8 cellular contexts compared by ENCODE assay signal in genomic region chr14:73662439-73663056, GRCh38. TPM values are rescaled to one million over a fixed set of nuclear protein-coding genes. Genes with fewer than 3 reads are reported as not detected.
DNase-seq lines count a peak whose midpoint lies in the region; ATAC-seq, FAIRE-seq and TF ChIP-seq lines count a peak whose summit lies in the region.

No MANE protein-coding gene starts in this region.

- H3K4me3 ChIP-seq in A549 (no peak overlapping the region), hepatocyte (no peak overlapping the region)

- H4K20me1 ChIP-seq in hepatocyte (ENCODE audit: insufficient read depth, poor library complexity, severe bottlenecking), result no peaks in the 10 kb centered on the region

- peaks cover 26% of the 10 kb centered on the region for H3K4me1 Mint-ChIP-seq in HFFc6 (ENCODE audit: low read depth)

- H3K9me3 ChIP-seq in A549, result no peaks in the 10 kb centered on the region
- no peaks in the 10 kb centered on the region for H3K9me3 ChIP-seq in hepatocyte (ENCODE audit: low read depth)

- no peak overlapping the region for H2AFZ ChIP-seq in hepatocyte

- no peak for TF ChIP-seq POLR2A in A549 (IDR thresholded peaks at IDR 0.05; ENCODE audit: low read length)

- peak; percentile 95 for FAIRE-seq in A549 (lab: Jason Lieb, UNC)

- no peak for TF ChIP-seq EP300 in A549 (IDR thresholded peaks at IDR 0.05)

- no peaks in the 10 kb centered on the region for H3K36me3 ChIP-seq in hepatocyte (replicated peaks; ENCODE audit: insufficient read depth, low read depth)

- H3K27me3 Mint-ChIP-seq in HFFc6 (ENCODE audit: insufficient read depth), result no peaks in the 10 kb centered on the region

- H3K27ac ChIP-seq in A549, result peak overlapping the region; percentile 55 to 69; a peak in 4 of 6 replicates
- H3K27ac ChIP-seq in hepatocyte, result no peak overlapping the region

- TF ChIP-seq CTCF in A549 (IDR thresholded peaks at IDR 0.05) (peak; percentile 52), HFFc6 (IDR thresholded peaks at IDR 0.05) (peak; percentile 75), hepatocyte (IDR thresholded peaks at IDR 0.05; ENCODE audit: poor library complexity) (peak; percentile 22)

- ATAC-seq in A549 (peak; percentile 100), HG02610 (IDR thresholded peaks at IDR 0.05; ENCODE audit: unreplicated experiment) (no peak)

- no peaks in the 10 kb centered on the region for H3K79me2 ChIP-seq in hepatocyte

- no peaks in the 10 kb centered on the region for H3K9me2 ChIP-seq in hepatocyte (replicated peaks; ENCODE audit: insufficient read depth)

- H3K9me3 Mint-ChIP-seq in HFFc6, result no peaks in the 10 kb centered on the region

- CTCF ChIA-PET in A549 (lab: Yijun Ruan, JAX), result interaction anchor here (0.7 to 4.1 kb wide), 13 partner anchors 9 to 378 kb away, joined by 3 to 23 read pairs (median 5); partner anchors contain the start of gene DNAL1

- H3K27ac Mint-ChIP-seq in HFFc6, result peak overlapping the region; percentile 85

- TF ChIP-seq RAD21 in A549 (conservative IDR thresholded peaks at IDR 0.05 in 1 of 2, IDR thresholded peaks at IDR 0.05 in 1 of 2), result peak; percentile 47 to 49

- H3K4me2 ChIP-seq in A549, result peak overlapping the region; percentile 51
- H3K4me2 ChIP-seq in hepatocyte, result no peak overlapping the region

- H3K36me3 Mint-ChIP-seq in HFFc6 (ENCODE audit: low read depth), result no peaks in the 10 kb centered on the region; the same call in 1 of the 2 replicates

- no peaks in the 10 kb centered on the region for H3K27me3 ChIP-seq in hepatocyte

- 27% methylated on average over 2 of the region's 2 CpGs for WGBS in A549 (ENCODE audit: missing lambda C conversion rate)
- WGBS in hepatocyte (ENCODE audit: low lambda C conversion rate, missing lambda C conversion rate), result 80% methylated on average over 2 of the region's 2 CpGs

- DNase-seq in A549 (ENCODE audit: low read depth in 1 of 2, low spot score in 1 of 2) (peak; percentile 53 to 90), HFFc6 (peak; percentile 94), SW 1271 (lab: John Stamatoyannopoulos, UW) (peak; percentile 82 to 96), hepatocyte (ENCODE audit: low spot score) (peak; percentile 68), T-helper 2 cell (no peak)
- DNase-seq in stimulated activated CD4-positive, alpha-beta T cell treated with anti-CD3 and anti-CD28 coated beads, Interleukin-4, amount 100 ng/mL, for 24 hours, result no peak
- DNase-seq in activated CD4-positive, alpha-beta T cell treated with anti-CD3 and anti-CD28 coated beads, Interleukin-2, amount 50 U/mL, for 4 hours, result no peak

- peak overlapping the region; percentile 65 for H3K4me3 Mint-ChIP-seq in HFFc6

- POLR2A ChIA-PET in A549 (lab: Yijun Ruan, JAX), result interaction anchor here (0.5 kb wide), 1 partner anchor 92 kb away, joined by 4 read pairs; no protein-coding TSS in a partner anchor

- peaks cover 35% of the 10 kb centered on the region for H3K4me1 ChIP-seq in A549
- no peaks in the 10 kb centered on the region for H3K4me1 ChIP-seq in hepatocyte (ENCODE audit: insufficient read depth)

TF ChIP-seq in A549, 52 proteins besides CTCF, POLR2A, EP300 and RAD21 (continues in another document):
- TF ChIP-seq ATOH8 (CRISPR knock-in tag; IDR thresholded peaks at IDR 0.05; ENCODE audit: low read depth), result no peak
- TF ChIP-seq PBX3 (IDR thresholded peaks at IDR 0.05), result no peak
- TF ChIP-seq MYC (IDR thresholded peaks at IDR 0.05; ENCODE audit: borderline replicate concordance, low read length), result no peak
- no peak for TF ChIP-seq CEBPB (IDR thresholded peaks at IDR 0.05)
- TF ChIP-seq HMGXB4 (CRISPR knock-in tag; IDR thresholded peaks at IDR 0.05; ENCODE audit: borderline replicate concordance), result no peak
- TF ChIP-seq FOSL2 (IDR thresholded peaks at IDR 0.05), result peak; percentile 73
- peak; percentile 94 for TF ChIP-seq FOSL2 (CRISPR knock-in tag; IDR thresholded peaks at IDR 0.05)
- 0 out of 2 replicates have a peak, but pooled peaks have one; percentile 22 for TF ChIP-seq JUNB (IDR thresholded peaks at IDR 0.05)
- no peak for TF ChIP-seq TFCP2L1 (CRISPR knock-in tag; IDR thresholded peaks at IDR 0.05)
- TF ChIP-seq MAX (IDR thresholded peaks at IDR 0.05), result peak; percentile 66
- TF ChIP-seq JUN (IDR thresholded peaks at IDR 0.05), result no peak
- TF ChIP-seq CHD2 (IDR thresholded peaks at IDR 0.05; ENCODE audit: low read length, partially characterized antibody), result no peak
- peak; percentile 37; the same call in 1 of the 3 replicates for TF ChIP-seq SMC3 (IDR thresholded peaks at IDR 0.05)
- no peak for TF ChIP-seq RNF2 (IDR thresholded peaks at IDR 0.05; ENCODE audit: borderline replicate concordance, low read depth)
- no peak for TF ChIP-seq RARB (CRISPR knock-in tag; IDR thresholded peaks at IDR 0.05)
- TF ChIP-seq ZSCAN20 (CRISPR knock-in tag; IDR thresholded peaks at IDR 0.05), result no peak
- TF ChIP-seq CHD4 (IDR thresholded peaks at IDR 0.05; ENCODE audit: borderline replicate concordance), result no peak
- TF ChIP-seq TP53 (CRISPR knock-in tag; IDR thresholded peaks at IDR 0.05), result no peak
- TF ChIP-seq HOXB5 (CRISPR knock-in tag; IDR thresholded peaks at IDR 0.05), result no peak
- no peak for TF ChIP-seq NFE2L2 (conservative IDR thresholded peaks at IDR 0.05; ENCODE audit: low read length)
- no peak for TF ChIP-seq MAZ (IDR thresholded peaks at IDR 0.05; ENCODE audit: borderline replicate concordance, low read depth, low read length)
- no peak for TF ChIP-seq ZFP36 (IDR thresholded peaks at IDR 0.05; ENCODE audit: borderline replicate concordance, partially characterized antibody)
- no peak for TF ChIP-seq CBX2 (IDR thresholded peaks at IDR 0.05; ENCODE audit: borderline replicate concordance, low read depth)
- TF ChIP-seq MAFK (IDR thresholded peaks at IDR 0.05; ENCODE audit: partially characterized antibody), result no peak
- no peak for TF ChIP-seq FOXS1 (CRISPR knock-in tag; IDR thresholded peaks at IDR 0.05)

RNA-seq across cellular contexts. Expression of gene DNAL1, which starts 17.8 kb away (rescaled TPM):
- 9.2 and 16.3 TPM in 2 replicates for polyA plus RNA-seq in A549 (2011; rRNA removed)
- 1.7 and 2.2 TPM in 2 replicates for polyA plus RNA-seq in A549 (2012; cell fraction: cytosol; rRNA removed)
- polyA plus RNA-seq in A549 (2012; cell fraction: nucleus; rRNA removed), result 0.88 and 1.9 TPM in 2 replicates
- 7.8 to 8.3 TPM (median 8.3 TPM) in 3 replicates for polyA plus RNA-seq in A549 (2017; fragmentation: RNase III; extraction: RNeasy Plus Mini Kit Qiagen cat#74134 plus additional on column Dnase treatment)
- 3.7 TPM in 2 replicates for polyA minus RNA-seq in A549 (2011; rRNA and poly(A)+ RNA removed)
- 10 to 100 TPM; 13.0 to 17.7 (median 14.7) TPM for total RNA-seq in HFFc6 (2021; fragmentation: NEBNext Ultra II Directional; extraction: Animal tissue kit (Norgen Biotek cat#: 25700))
- 5.4 and 6.9 TPM in 2 replicates for total RNA-seq in hepatocyte
- polyA plus RNA-seq in hepatocyte, result 5.7 and 6.0 TPM in 2 replicates

RNA-seq across cellular contexts. Expression of gene ACOT6, which starts 50.2 kb away (rescaled TPM):
- polyA plus RNA-seq in A549 (2011; rRNA removed) (not detected in 2 replicates), A549 (2017; fragmentation: RNase III; extraction: RNeasy Plus Mini Kit Qiagen cat#74134 plus additional on column Dnase treatment) (not detected in 3 replicates), hepatocyte (not detected in 2 replicates)
- polyA plus RNA-seq in A549 (2012; cell fraction: cytosol; rRNA removed), result not detected in 2 replicates
- polyA plus RNA-seq in A549 (2012; cell fraction: nucleus; rRNA removed), result not detected in 2 replicates
- polyA minus RNA-seq in A549 (2011; rRNA and poly(A)+ RNA removed), result not detected in 2 replicates
- total RNA-seq in HFFc6 (2021; fragmentation: NEBNext Ultra II Directional; extraction: Animal tissue kit (Norgen Biotek cat#: 25700)), result not detected
- not detected in 2 replicates for total RNA-seq in hepatocyte

RNA-seq across cellular contexts. Expression of gene PNMA1, which starts 51.6 kb away (rescaled TPM):
- polyA plus RNA-seq in A549 (2011; rRNA removed), result 20.8 and 21.2 TPM in 2 replicates
- polyA plus RNA-seq in A549 (2012; cell fraction: cytosol; rRNA removed), result 25.0 and 27.8 TPM in 2 replicates
- polyA plus RNA-seq in A549 (2012; cell fraction: nucleus; rRNA removed), result 28.3 and 29.6 TPM in 2 replicates
- polyA plus RNA-seq in A549 (2017; fragmentation: RNase III; extraction: RNeasy Plus Mini Kit Qiagen cat#74134 plus additional on column Dnase treatment), result 43.4 to 49.8 TPM (median 47.3 TPM) in 3 replicates
- polyA minus RNA-seq in A549 (2011; rRNA and poly(A)+ RNA removed), result 6.2 and 10.5 TPM in 2 replicates
- total RNA-seq in HFFc6 (2021; fragmentation: NEBNext Ultra II Directional; extraction: Animal tissue kit (Norgen Biotek cat#: 25700)), result 10 to 100 TPM; 51.1 to 60.9 (median 53.2) TPM
- total RNA-seq in hepatocyte, result 23.0 and 27.3 TPM in 2 replicates
- 41.2 and 45.7 TPM in 2 replicates for polyA plus RNA-seq in hepatocyte

Comparison
In these comparisons a context has a peak if more than half of its experiments do, and no peak if none do; other contexts are left out.
1. DNase-seq: peak in A549 (2 of 2), HFFc6 (single experiment), SW 1271 (2 of 2) and hepatocyte (single experiment); none in stimulated activated CD4-positive, alpha-beta T cell treated with anti-CD3 and anti-CD28 coated beads, Interleukin-4, amount 100 ng/mL, for 24 hours (single experiment), T-helper 2 cell (0 of 5) and activated CD4-positive, alpha-beta T cell treated with anti-CD3 and anti-CD28 coated beads, Interleukin-2, amount 50 U/mL, for 4 hours (0 of 2).
2. CTCF ChIP-seq: peak in every context shown above with its lines; median percentile 75 in HFFc6; 52 in A549; 22 in hepatocyte.